ENCODE assay signal across 24 cellular contexts in genomic region chr10:45509491-45509890, GRCh38.
DNase-seq lines count a peak whose midpoint lies in the region; ATAC-seq, FAIRE-seq and TF ChIP-seq lines count a peak whose summit lies in the region.
"Had no signal": no experiment of that assay in that cellular context is flagged by ENCODE, and none has a peak within 500 bp of the region (broad histone marks: within the 10 kb centered on the region; RNA-seq: fewer than 3 reads in every experiment).

No MANE protein-coding gene starts in this region.

- peaks cover 44% of the 10 kb centered on the region for H3K4me1 Mint-ChIP-seq in progenitor cell of endocrine pancreas (ENCODE audit: low read depth)
- peaks cover 2% of the 10 kb centered on the region for H3K4me1 Mint-ChIP-seq in activated naive CD8-positive, alpha-beta T cell treated with anti-CD3 and anti-CD28 coated beads, Interleukin-2, amount 50 U/mL, for 24 hours

- CTCF ChIA-PET in PC-9 (lab: Charles Lee): no interaction called here

- no peak overlapping the region for H3K4me3 Mint-ChIP-seq in progenitor cell of endocrine pancreas (ENCODE audit: low read depth)
- H3K4me3 Mint-ChIP-seq in activated naive CD8-positive, alpha-beta T cell treated with anti-CD3 and anti-CD28 coated beads, Interleukin-2, amount 50 U/mL, for 24 hours: no peak overlapping the region
- H3K4me3 Mint-ChIP-seq: CD4-positive, alpha-beta T cell; GM23338; H9; HFFc6 had no signal

- peaks cover 3% of the 10 kb centered on the region for H3K36me3 Mint-ChIP-seq in progenitor cell of endocrine pancreas (ENCODE audit: insufficient read depth)
- H3K36me3 Mint-ChIP-seq in activated naive CD8-positive, alpha-beta T cell treated with anti-CD3 and anti-CD28 coated beads, Interleukin-2, amount 50 U/mL, for 24 hours (ENCODE audit: low read depth): no peaks in the 10 kb centered on the region

- intact Hi-C loops in PC-9 (cut with micrococcal nuclease; ENCODE audit: unreplicated experiment): no loop called here

- POLR2A ChIA-PET in PC-9 (lab: Charles Lee; ENCODE audit: unreplicated experiment): no interaction called here

- FAIRE-seq in bronchial epithelial cell (lab: Jason Lieb, UNC): no peak
- FAIRE-seq: A549, D721Med, GM18507 had no signal

- H3K9me2 ChIP-seq in PC-9 (ENCODE audit: insufficient read depth): no peaks in the 10 kb centered on the region

- peak overlapping the region; percentile 78 for H3K27ac Mint-ChIP-seq in progenitor cell of endocrine pancreas
- no peak overlapping the region for H3K27ac Mint-ChIP-seq in activated naive CD8-positive, alpha-beta T cell treated with anti-CD3 and anti-CD28 coated beads, Interleukin-2, amount 50 U/mL, for 24 hours
- H3K27ac Mint-ChIP-seq: CD4-positive, alpha-beta T cell; GM23338; H9; HFFc6 had no signal

- no peaks in the 10 kb centered on the region for H3K27me3 Mint-ChIP-seq in progenitor cell of endocrine pancreas
- H3K27me3 Mint-ChIP-seq in activated naive CD8-positive, alpha-beta T cell treated with anti-CD3 and anti-CD28 coated beads, Interleukin-2, amount 50 U/mL, for 24 hours: no peaks in the 10 kb centered on the region
- H3K27me3 Mint-ChIP-seq: CD4-positive, alpha-beta T cell had no signal

- DNase-seq in HCEC 1CT: peak; percentile 24
- no peak for DNase-seq in PC-9
- DNase-seq in bronchial epithelial cell (ENCODE audit: low read depth): peak; percentile 74
- DNase-seq in progenitor cell of endocrine pancreas (ENCODE audit: low spot score, unreplicated experiment): no peak
- no peak for DNase-seq in SKM-1 treated with dmso at 0.1 percent for 144 hours (lab: John Stamatoyannopoulos, UW; ENCODE audit: unreplicated experiment)
- DNase-seq in activated naive CD8-positive, alpha-beta T cell treated with anti-CD3 and anti-CD28 coated beads, Interleukin-2, amount 50 U/mL, for 24 hours: no peak
- DNase-seq: AML-193; CD4-positive, alpha-beta T cell; H9; HFFc6; KBM-7; MM.1S; NCI-H2029; NCI-H446; NCI-H526; Peyer's patch; SJCRH30 had no signal

- no peaks in the 10 kb centered on the region for H3K9me3 ChIP-seq in PC-9 (ENCODE audit: insufficient read depth, low read depth)
- H3K9me3 ChIP-seq: A549, Peyer's patch, SJCRH30 had no signal

- ATAC-seq in GM18861 (IDR thresholded peaks at IDR 0.05; ENCODE audit: unreplicated experiment): no peak
- ATAC-seq in activated naive CD8-positive, alpha-beta T cell treated with anti-CD3 and anti-CD28 coated beads, Interleukin-2, amount 50 U/mL, for 24 hours: no peak
- ATAC-seq: A549, GM23338, SK-N-SH treated with all-trans-retinoic acid at 6 μM for 48 hours had no signal

- TF ChIP-seq CTCF in PC-9 (conservative IDR thresholded peaks at IDR 0.05) (no peak), bronchial epithelial cell (IDR thresholded peaks at IDR 0.05; ENCODE audit: insufficient read depth, low read length, severe bottlenecking) (no peak), progenitor cell of endocrine pancreas (IDR thresholded peaks at IDR 0.05; ENCODE audit: unreplicated experiment) (no peak)

- H3K36me3 ChIP-seq in PC-9 (ENCODE audit: low read depth) (no peaks in the 10 kb centered on the region), bronchial epithelial cell (ENCODE audit: control insufficient read depth, insufficient read depth, low read length) (no peaks in the 10 kb centered on the region)
- H3K36me3 ChIP-seq: BLaER1 treated with 17β-estradiol and CSF1 and Interleukin-3, amounts not matched to agents 10 nM and 100 nM; Peyer's patch; SJCRH30 had no signal

- H3K27me3 ChIP-seq in PC-9 (ENCODE audit: insufficient read depth, low read depth) (no peaks in the 10 kb centered on the region), bronchial epithelial cell (ENCODE audit: control insufficient read depth, insufficient read depth, low read length) (no peaks in the 10 kb centered on the region)
- H3K27me3 ChIP-seq: BLaER1 treated with 17β-estradiol and CSF1 and Interleukin-3, amounts not matched to agents 10 nM and 100 nM; Peyer's patch; SJCRH30 had no signal

- 0 out of 2 replicates have a peak, but pooled peaks cover 5% of the 10 kb centered on the region for H3F3A ChIP-seq in PC-9 (ENCODE audit: insufficient read depth, low read depth)

- H3K9me3 Mint-ChIP-seq in progenitor cell of endocrine pancreas (ENCODE audit: low read depth): no peaks in the 10 kb centered on the region
- H3K9me3 Mint-ChIP-seq in activated naive CD8-positive, alpha-beta T cell treated with anti-CD3 and anti-CD28 coated beads, Interleukin-2, amount 50 U/mL, for 24 hours: no peaks in the 10 kb centered on the region
- H3K9me3 Mint-ChIP-seq: CD4-positive, alpha-beta T cell; HFFc6 had no signal

- no TSS peak for BruUV-seq in PC-9 (replicated peaks; lab: Mats Ljungman, UMichigan)

- H3K4me1 ChIP-seq in PC-9 (replicated peaks; ENCODE audit: insufficient read depth): no peaks in the 10 kb centered on the region
- H3K4me1 ChIP-seq: A549; BLaER1 treated with 17β-estradiol and CSF1 and Interleukin-3, amounts not matched to agents 10 nM and 100 nM had no signal

- no peaks in the 10 kb centered on the region for H3K79me2 ChIP-seq in PC-9 (ENCODE audit: low read depth)

- H2AFZ ChIP-seq in PC-9: no peak overlapping the region
- H2AFZ ChIP-seq: GM23338 had no signal

- H3K27ac ChIP-seq in PC-9: peak overlapping the region; percentile 25; the same call in 1 of the 2 replicates
- H3K27ac ChIP-seq: A549; BLaER1 treated with 17β-estradiol and CSF1 and Interleukin-3, amounts not matched to agents 10 nM and 100 nM; Peyer's patch; SJCRH30 had no signal

- H3K4me3 ChIP-seq in PC-9: no peak overlapping the region
- H3K4me3 ChIP-seq in bronchial epithelial cell (ENCODE audit: low read depth, low read length): no peak overlapping the region
- H3K4me3 ChIP-seq: A549; BLaER1 treated with 17β-estradiol and CSF1 and Interleukin-3, amounts not matched to agents 10 nM and 100 nM; GM23338; Peyer's patch; SJCRH30 had no signal

- H4K20me1 ChIP-seq in PC-9 (ENCODE audit: insufficient read depth): no peaks in the 10 kb centered on the region

- no peak overlapping the region for H3K4me2 ChIP-seq in PC-9
- H3K4me2 ChIP-seq: A549; BLaER1 treated with 17β-estradiol and CSF1 and Interleukin-3, amounts not matched to agents 10 nM and 100 nM; GM23338 had no signal

Comparison
In these comparisons a context has a peak if more than half of its experiments do, and no peak if none do; other contexts are left out.
1. DNase-seq: peak in HCEC 1CT (single experiment) and bronchial epithelial cell (single experiment); none in PC-9 (0 of 2), progenitor cell of endocrine pancreas (single experiment), SKM-1 treated with dmso at 0.1 percent for 144 hours (single experiment) and activated naive CD8-positive, alpha-beta T cell treated with anti-CD3 and anti-CD28 coated beads, Interleukin-2, amount 50 U/mL, for 24 hours (single experiment).